In genomic region chr21:32726742-32727477, GRCh38 we compare ENCODE assay signal across 8 cellular contexts. TPM values are rescaled to one million over a fixed set of nuclear protein-coding genes. Genes with fewer than 3 reads are reported as not detected.
DNase-seq lines count a peak whose midpoint lies in the region; ATAC-seq lines count a peak whose summit lies in the region.

No MANE protein-coding gene starts in this region.

- DNase-seq in Right ventricle myocardium inferior (ENCODE audit: missing footprints): no peak
- no peak for DNase-seq in cardiac septum (ENCODE audit: low spot score)
- peak; percentile 52 for DNase-seq in NCI-H1694 treated with DMSO at 0.1 percent for 48 hours (lab: John Stamatoyannopoulos, UW)
- peak; percentile 20 for DNase-seq in activated CD4-positive, alpha-beta memory T cell treated with anti-CD3 and anti-CD28 coated beads, Interleukin-2, amount 10 ng/mL, durations not matched to agents 7 days and 5 days
- peak; percentile 6 for DNase-seq in fibroblast of gingiva (ENCODE audit: low read depth)
- DNase-seq in naive thymus-derived CD4-positive, alpha-beta T cell: peak in 8 of 9 donors; percentile 10 to 54 (median 23)
- no peak for DNase-seq in COLO668 (lab: John Stamatoyannopoulos, UW; ENCODE audit: unreplicated experiment)
- no peak for DNase-seq in COR-L47 (lab: John Stamatoyannopoulos, UW)

- POLR2A ChIA-PET in activated CD4-positive, alpha-beta memory T cell treated with anti-CD3 and anti-CD28 coated beads, Interleukin-2, amount 10 ng/mL, durations not matched to agents 7 days and 5 days (lab: Charles Lee): interaction anchor here (0.7 to 3.8 kb wide), 24 partner anchors 9 to 816 kb away, joined by 3 to 90 read pairs (median 6); partner anchors contain the start of genes CFAP298, PAXBP1, SON and TMEM50B
- POLR2A ChIA-PET in naive thymus-derived CD4-positive, alpha-beta T cell (lab: Charles Lee): interaction anchor here (0.6 to 2.5 kb wide), 6 partner anchors 9 to 470 kb away, joined by 3 to 42 read pairs (median 4); partner anchors contain the start of gene PAXBP1

- H3K4me1 Mint-ChIP-seq in activated CD4-positive, alpha-beta memory T cell treated with anti-CD3 and anti-CD28 coated beads, Interleukin-2, amount 10 ng/mL, durations not matched to agents 7 days and 5 days: peaks cover 41% of the 10 kb centered on the region
- H3K4me1 Mint-ChIP-seq in naive thymus-derived CD4-positive, alpha-beta T cell: peaks cover 24 to 75% (median 66%) of the 10 kb centered on the region in 7 donors

- intact Hi-C loops in Right ventricle myocardium inferior (cut with DNase I): loop anchor here (5.0 kb wide), 1 partner anchor 45 kb away; the partner anchor contains the start of gene PAXBP1
- intact Hi-C loops in cardiac septum (cut with DNase I): loop anchor here (1.0 to 2.0 kb wide), 2 partner anchors 114 to 815 kb away; partner anchors contain the start of genes CFAP298 and GART
- intact Hi-C loops in naive thymus-derived CD4-positive, alpha-beta T cell (cut with micrococcal nuclease): loop anchor here (1.0 to 10.0 kb wide), 8 partner anchors 14 to 995 kb away; partner anchors contain the start of genes CFAP298 (in 1 of the 2), GART (in 1 of the 2), IFNAR1 (in 1 of the 2) and MIS18A (in 1 of the 2)

- H3K36me3 ChIP-seq in naive thymus-derived CD4-positive, alpha-beta T cell (ENCODE audit: control insufficient read depth in 2 of 3, insufficient read depth in 3 of 3, low read length in 3 of 3): peaks cover 0 to 7% (median 0%) of the 10 kb centered on the region in 3 experiments

- CTCF ChIA-PET in activated CD4-positive, alpha-beta memory T cell treated with anti-CD3 and anti-CD28 coated beads, Interleukin-2, amount 10 ng/mL, durations not matched to agents 7 days and 5 days (lab: Charles Lee): interaction anchor here (0.7 to 3.8 kb wide), 4 partner anchors 17 to 114 kb away, joined by 3 to 20 read pairs (median 6); partner anchors contain the start of gene PAXBP1
- CTCF ChIA-PET in naive thymus-derived CD4-positive, alpha-beta T cell (lab: Charles Lee): interaction anchor here (0.5 to 3.5 kb wide), 5 partner anchors 13 to 1882 kb away, joined by 3 to 14 read pairs (median 3); partner anchors contain the start of gene PAXBP1

- no peaks in the 10 kb centered on the region for H3K9me3 ChIP-seq in naive thymus-derived CD4-positive, alpha-beta T cell (ENCODE audit: control insufficient read depth in 2 of 3, low read length in 3 of 3)

- no peaks in the 10 kb centered on the region for H3K9me3 Mint-ChIP-seq in activated CD4-positive, alpha-beta memory T cell treated with anti-CD3 and anti-CD28 coated beads, Interleukin-2, amount 10 ng/mL, durations not matched to agents 7 days and 5 days
- H3K9me3 Mint-ChIP-seq in naive thymus-derived CD4-positive, alpha-beta T cell: peaks cover 0 to 4% (median 0%) of the 10 kb centered on the region in 11 donors

- peak overlapping the region; percentile 78 for H3K4me3 ChIP-seq in naive thymus-derived CD4-positive, alpha-beta T cell (ENCODE audit: low read length)

- H3K4me1 ChIP-seq in naive thymus-derived CD4-positive, alpha-beta T cell (ENCODE audit: control insufficient read depth in 2 of 2, insufficient read depth in 2 of 2, low read length in 2 of 2): peaks cover 7 to 35% of the 10 kb centered on the region in 2 donors

- no peaks in the 10 kb centered on the region for H3K27me3 Mint-ChIP-seq in activated CD4-positive, alpha-beta memory T cell treated with anti-CD3 and anti-CD28 coated beads, Interleukin-2, amount 10 ng/mL, durations not matched to agents 7 days and 5 days
- no peaks in the 10 kb centered on the region for H3K27me3 Mint-ChIP-seq in naive thymus-derived CD4-positive, alpha-beta T cell

- H3K27ac ChIP-seq in naive thymus-derived CD4-positive, alpha-beta T cell (ENCODE audit: low read depth, low read length): peak overlapping the region; percentile 82

- H3K27me3 ChIP-seq in naive thymus-derived CD4-positive, alpha-beta T cell (ENCODE audit: control insufficient read depth in 2 of 2, insufficient read depth in 2 of 2, low read length in 2 of 2): no peaks in the 10 kb centered on the region

- peaks cover 22% of the 10 kb centered on the region for H3K36me3 Mint-ChIP-seq in activated CD4-positive, alpha-beta memory T cell treated with anti-CD3 and anti-CD28 coated beads, Interleukin-2, amount 10 ng/mL, durations not matched to agents 7 days and 5 days (ENCODE audit: low read depth)
- peaks cover 9 to 18% (median 12%) of the 10 kb centered on the region in 5 donors for H3K36me3 Mint-ChIP-seq in naive thymus-derived CD4-positive, alpha-beta T cell

- peak overlapping the region; percentile 96 for H3K4me3 Mint-ChIP-seq in activated CD4-positive, alpha-beta memory T cell treated with anti-CD3 and anti-CD28 coated beads, Interleukin-2, amount 10 ng/mL, durations not matched to agents 7 days and 5 days
- peak overlapping the region; percentile 92 to 100 (median 98) for H3K4me3 Mint-ChIP-seq in naive thymus-derived CD4-positive, alpha-beta T cell

- peak overlapping the region; percentile 96 for H3K27ac Mint-ChIP-seq in activated CD4-positive, alpha-beta memory T cell treated with anti-CD3 and anti-CD28 coated beads, Interleukin-2, amount 10 ng/mL, durations not matched to agents 7 days and 5 days
- peak overlapping the region; percentile 90 to 99 (median 97) for H3K27ac Mint-ChIP-seq in naive thymus-derived CD4-positive, alpha-beta T cell

- peak; percentile 23 for ATAC-seq in Right ventricle myocardium inferior
- no peak for ATAC-seq in naive thymus-derived CD4-positive, alpha-beta T cell

RNA-seq across cellular contexts. Expression of gene SYNJ1, which starts 0.9 kb away (rescaled TPM):
- 11.1 TPM for total RNA-seq in Right ventricle myocardium inferior
- total RNA-seq in cardiac septum: 10.8 TPM
- total RNA-seq in activated CD4-positive, alpha-beta memory T cell treated with anti-CD3 and anti-CD28 coated beads, Interleukin-2, amount 10 ng/mL, durations not matched to agents 7 days and 5 days: 10 to 100 TPM; 18.7 to 21.8 TPM
- 10 to 100 TPM; 21.5 to 28.5 (median 22.2) TPM for total RNA-seq in naive thymus-derived CD4-positive, alpha-beta T cell
- polyA plus RNA-seq in naive thymus-derived CD4-positive, alpha-beta T cell: 1 to 10 TPM; 4.3 to 9.8 TPM

RNA-seq across cellular contexts. Expression of gene PAXBP1, which starts 44.6 kb away (rescaled TPM):
- total RNA-seq in Right ventricle myocardium inferior (12.5 TPM), cardiac septum (16.4 TPM)
- total RNA-seq in activated CD4-positive, alpha-beta memory T cell treated with anti-CD3 and anti-CD28 coated beads, Interleukin-2, amount 10 ng/mL, durations not matched to agents 7 days and 5 days: 10 to 100 TPM; 46.1 to 47.9 TPM
- total RNA-seq in naive thymus-derived CD4-positive, alpha-beta T cell: 10 to 100 TPM; 49.2 to 79.2 (median 57.0) TPM
- 10 to 100 TPM in 1 of 2 donors, 1 to 10 TPM in 1; 6.5 to 15.3 TPM for polyA plus RNA-seq in naive thymus-derived CD4-positive, alpha-beta T cell

Comparison
In these comparisons a context has a peak if more than half of its experiments do, and no peak if none do; other contexts are left out.
1. DNase-seq: peak in NCI-H1694 treated with DMSO at 0.1 percent for 48 hours (single experiment), activated CD4-positive, alpha-beta memory T cell treated with anti-CD3 and anti-CD28 coated beads, Interleukin-2, amount 10 ng/mL, durations not matched to agents 7 days and 5 days (single experiment), fibroblast of gingiva (single experiment) and naive thymus-derived CD4-positive, alpha-beta T cell (8 of 9); none in Right ventricle myocardium inferior (single experiment), cardiac septum (single experiment), COLO668 (single experiment) and COR-L47 (single experiment).